In the genomic region with DNA sequence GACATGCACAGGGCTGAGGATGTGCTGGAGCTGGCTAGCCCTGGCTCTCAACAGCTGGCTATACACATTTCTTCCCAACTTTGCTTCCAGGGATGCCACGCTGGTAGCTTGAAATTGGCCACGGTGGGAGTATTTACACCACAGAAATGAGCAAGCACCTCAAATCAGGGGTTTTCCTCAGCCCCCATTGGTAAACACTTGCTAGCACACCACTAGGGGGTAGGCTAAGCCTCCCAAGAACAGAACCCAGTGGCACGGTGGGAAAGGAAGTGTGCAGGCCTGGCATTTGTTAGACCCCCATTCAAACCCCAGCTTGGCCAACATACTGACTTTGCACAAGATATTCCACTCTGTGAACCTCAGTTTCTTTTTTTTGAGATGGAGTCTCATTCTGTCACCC, we compare ENCODE assay signal across 13 cellular contexts. TPM values are rescaled to one million over a fixed set of nuclear protein-coding genes. Genes with fewer than 3 reads are reported as not detected.
DNase-seq lines count a peak whose midpoint lies in the region; ATAC-seq and TF ChIP-seq lines count a peak whose summit lies in the region.
"Had no signal": no experiment of that assay in that cellular context is flagged by ENCODE, and none has a peak within 500 bp of the region (broad histone marks: within the 10 kb centered on the region; RNA-seq: fewer than 3 reads in every experiment).

No MANE protein-coding gene starts in this region.

- H4K8ac ChIP-seq in mesendoderm (ENCODE audit: low read depth, low read length), result no peak overlapping the region

- H2AK5ac ChIP-seq in mesendoderm (ENCODE audit: low read length), result no peak overlapping the region

- H3K9me3 Mint-ChIP-seq in HFFc6, result no peaks in the 10 kb centered on the region
- no peaks in the 10 kb centered on the region for H3K9me3 Mint-ChIP-seq in activated CD8-positive, alpha-beta T cell treated with anti-CD3 and anti-CD28 coated beads, Interleukin-2, amount 10 ng/mL, durations not matched to agents 7 days and 5 days (ENCODE audit: insufficient read depth)
- H3K9me3 Mint-ChIP-seq: naive thymus-derived CD4-positive, alpha-beta T cell had no signal

- H3K9ac ChIP-seq in mesendoderm (ENCODE audit: low read length), result no peak overlapping the region

- CTCF ChIA-PET in activated CD8-positive, alpha-beta T cell treated with anti-CD3 and anti-CD28 coated beads, Interleukin-2, amount 10 ng/mL, durations not matched to agents 7 days and 5 days (lab: Charles Lee), result interaction anchor here (0.7 to 2.4 kb wide), 7 partner anchors 8 to 98 kb away, joined by 3 to 16 read pairs (median 6); partner anchors contain the start of genes DRC3 and TOM1L2

- no peak overlapping the region for H4K5ac ChIP-seq in mesendoderm (ENCODE audit: low read length)

- H3K27me3 ChIP-seq in GM06990 (replicated peaks; ENCODE audit: control insufficient read depth, insufficient read depth, low read length) (no peaks in the 10 kb centered on the region), mesendoderm (ENCODE audit: insufficient read depth, low read length, poor library complexity) (no peaks in the 10 kb centered on the region)

- no peak overlapping the region for H3K23ac ChIP-seq in mesendoderm (ENCODE audit: low read length)

- no peak overlapping the region for H3K27ac ChIP-seq in mesendoderm (ENCODE audit: low read depth, low read length)
- H3K27ac ChIP-seq: HL-60, skin epidermis had no signal

- no peaks in the 10 kb centered on the region for H3K79me1 ChIP-seq in mesendoderm (ENCODE audit: low read length)

- no peak overlapping the region for H2BK120ac ChIP-seq in mesendoderm (ENCODE audit: low read depth, low read length)

- POLR2A ChIA-PET in activated CD8-positive, alpha-beta T cell treated with anti-CD3 and anti-CD28 coated beads, Interleukin-2, amount 10 ng/mL, durations not matched to agents 7 days and 5 days (lab: Charles Lee), result no interaction called here

- no peaks in the 10 kb centered on the region; the same call in 1 of the 2 replicates for H3K27me3 Mint-ChIP-seq in HFFc6 (ENCODE audit: insufficient read depth)
- H3K27me3 Mint-ChIP-seq in activated CD8-positive, alpha-beta T cell treated with anti-CD3 and anti-CD28 coated beads, Interleukin-2, amount 10 ng/mL, durations not matched to agents 7 days and 5 days (ENCODE audit: low read depth), result no peaks in the 10 kb centered on the region
- H3K27me3 Mint-ChIP-seq: naive thymus-derived CD4-positive, alpha-beta T cell had no signal

- H3K4ac ChIP-seq in mesendoderm (ENCODE audit: low read depth, low read length), result no peak overlapping the region

- no peaks in the 10 kb centered on the region for H3K4me1 ChIP-seq in mesendoderm (ENCODE audit: control insufficient read depth, low read depth, low read length)

- H3K4me3 Mint-ChIP-seq in HFFc6, result no peak overlapping the region
- no peak overlapping the region for H3K4me3 Mint-ChIP-seq in activated CD8-positive, alpha-beta T cell treated with anti-CD3 and anti-CD28 coated beads, Interleukin-2, amount 10 ng/mL, durations not matched to agents 7 days and 5 days
- H3K4me3 Mint-ChIP-seq: naive thymus-derived CD4-positive, alpha-beta T cell had no signal

- H3K36me3 ChIP-seq in GM06990 (ENCODE audit: control insufficient read depth, insufficient read depth, low read length) (no peaks in the 10 kb centered on the region), mesendoderm (ENCODE audit: control insufficient read depth, insufficient read depth, low read length) (no peaks in the 10 kb centered on the region)

- no CpG with 5 or more reads among the region's 3 CpGs for WGBS in mesendoderm (ENCODE audit: extremely low coverage, insufficient coverage, low lambda C conversion rate)

- no peak overlapping the region for H3K27ac Mint-ChIP-seq in HFFc6
- H3K27ac Mint-ChIP-seq in activated CD8-positive, alpha-beta T cell treated with anti-CD3 and anti-CD28 coated beads, Interleukin-2, amount 10 ng/mL, durations not matched to agents 7 days and 5 days, result no peak overlapping the region
- H3K27ac Mint-ChIP-seq: naive thymus-derived CD4-positive, alpha-beta T cell had no signal

- no peak overlapping the region for H2BK15ac ChIP-seq in mesendoderm (replicated peaks; ENCODE audit: low read depth)

- no peak overlapping the region for H3K56ac ChIP-seq in mesendoderm (ENCODE audit: low read length)

- peak; percentile 60 for TF ChIP-seq CTCF in GM06990 (IDR thresholded peaks at IDR 0.05; ENCODE audit: insufficient read depth, low read length, poor library complexity, severe bottlenecking)
- peak; percentile 70 for TF ChIP-seq CTCF in HFFc6 (IDR thresholded peaks at IDR 0.05)

- H3K4me2 ChIP-seq in mesendoderm (ENCODE audit: low read length), result no peak overlapping the region

- no peak overlapping the region for H2BK5ac ChIP-seq in mesendoderm (ENCODE audit: low read length)

- ATAC-seq in activated CD8-positive, alpha-beta T cell treated with anti-CD3 and anti-CD28 coated beads, Interleukin-2, amount 10 ng/mL, durations not matched to agents 7 days and 5 days, result no peak
- ATAC-seq in HG02759 (IDR thresholded peaks at IDR 0.05; ENCODE audit: unreplicated experiment) (no peak), HG03025 (IDR thresholded peaks at IDR 0.05; ENCODE audit: low FRiP score, unreplicated experiment) (no peak)
- ATAC-seq: naive thymus-derived CD4-positive, alpha-beta T cell had no signal

- no peaks in the 10 kb centered on the region for H3K36me3 Mint-ChIP-seq in HFFc6 (ENCODE audit: low read depth)
- H3K36me3 Mint-ChIP-seq in activated CD8-positive, alpha-beta T cell treated with anti-CD3 and anti-CD28 coated beads, Interleukin-2, amount 10 ng/mL, durations not matched to agents 7 days and 5 days (ENCODE audit: low read depth), result no peaks in the 10 kb centered on the region
- H3K36me3 Mint-ChIP-seq: naive thymus-derived CD4-positive, alpha-beta T cell had no signal

- no peak overlapping the region for H3K18ac ChIP-seq in mesendoderm (ENCODE audit: low read length)

- H3K4me1 Mint-ChIP-seq in HFFc6 (ENCODE audit: low read depth), result peaks cover 8% of the 10 kb centered on the region
- no peaks in the 10 kb centered on the region for H3K4me1 Mint-ChIP-seq in activated CD8-positive, alpha-beta T cell treated with anti-CD3 and anti-CD28 coated beads, Interleukin-2, amount 10 ng/mL, durations not matched to agents 7 days and 5 days (ENCODE audit: low read depth)

- H3K79me2 ChIP-seq in mesendoderm (ENCODE audit: control insufficient read depth, insufficient read depth, low read length), result no peaks in the 10 kb centered on the region

- DNase-seq in GM06990 (ENCODE audit: extremely low read depth, insufficient read length), result no peak
- no peak for DNase-seq in HFFc6
- peak; percentile 27 for DNase-seq in activated CD8-positive, alpha-beta T cell treated with anti-CD3 and anti-CD28 coated beads, Interleukin-2, amount 10 ng/mL, durations not matched to agents 7 days and 5 days
- DNase-seq in mesendoderm, result peak; percentile 31
- no peak for DNase-seq in hypothalamus (lab: John Stamatoyannopoulos, UW)
- DNase-seq: activated naive CD4-positive, alpha-beta T cell treated with anti-CD3 and anti-CD28 coated beads, Interleukin-2, amount 50 U/mL, for 16 hours; naive thymus-derived CD4-positive, alpha-beta T cell; NCI-H2171 treated with DMSO at 0.1 percent for 48 hours; SIG-M5 had no signal

- H3K4me3 ChIP-seq in GM06990 (replicated peaks; ENCODE audit: low read depth, low read length), result no peak overlapping the region
- no peak overlapping the region for H3K4me3 ChIP-seq in mesendoderm (ENCODE audit: low read length)
- H3K4me3 ChIP-seq: skin epidermis had no signal

RNA-seq across cellular contexts. Expression of gene DRC3, which starts 12.9 kb away (rescaled TPM):
- under 1 TPM; 0.37 to 0.73 (median 0.61) TPM for total RNA-seq in HFFc6 (2021; fragmentation: NEBNext Ultra II Directional; extraction: Animal tissue kit (Norgen Biotek cat#: 25700))
- under 1 TPM; 0.70 to 0.95 TPM for total RNA-seq in activated CD8-positive, alpha-beta T cell treated with anti-CD3 and anti-CD28 coated beads, Interleukin-2, amount 10 ng/mL, durations not matched to agents 7 days and 5 days
- polyA plus RNA-seq in mesendoderm (2013, experiment 1 of 2), result 0.13 TPM
- polyA plus RNA-seq in mesendoderm (2013, experiment 2 of 2), result 0.13 TPM

RNA-seq across cellular contexts. Expression of gene TOM1L2, which starts 13.4 kb away (rescaled TPM):
- total RNA-seq in HFFc6 (2021; fragmentation: NEBNext Ultra II Directional; extraction: Animal tissue kit (Norgen Biotek cat#: 25700)), result 100 to 1,000 TPM in 4 of 6 experiments, 10 to 100 TPM in 2; 92.1 to 144 (median 101) TPM
- total RNA-seq in activated CD8-positive, alpha-beta T cell treated with anti-CD3 and anti-CD28 coated beads, Interleukin-2, amount 10 ng/mL, durations not matched to agents 7 days and 5 days, result 10 to 100 TPM; 22.1 to 25.0 TPM
- 4.7 TPM for polyA plus RNA-seq in mesendoderm (2013, experiment 1 of 2)
- 5.2 TPM for polyA plus RNA-seq in mesendoderm (2013, experiment 2 of 2)

RNA-seq across cellular contexts. Expression of gene ATPAF2, which starts 53.4 kb away (rescaled TPM):
- total RNA-seq in HFFc6 (2021; fragmentation: NEBNext Ultra II Directional; extraction: Animal tissue kit (Norgen Biotek cat#: 25700)), result 10 to 100 TPM; 21.5 to 28.4 (median 23.1) TPM
- 10 to 100 TPM; 23.9 to 27.0 TPM for total RNA-seq in activated CD8-positive, alpha-beta T cell treated with anti-CD3 and anti-CD28 coated beads, Interleukin-2, amount 10 ng/mL, durations not matched to agents 7 days and 5 days
- 15.1 TPM for polyA plus RNA-seq in mesendoderm (2013, experiment 1 of 2)
- 15.9 TPM for polyA plus RNA-seq in mesendoderm (2013, experiment 2 of 2)

RNA-seq across cellular contexts. Expression of gene GID4, which starts 53.7 kb away (rescaled TPM):
- total RNA-seq in HFFc6 (2021; fragmentation: NEBNext Ultra II Directional; extraction: Animal tissue kit (Norgen Biotek cat#: 25700)), result 10 to 100 TPM in 2 of 6 experiments, 1 to 10 TPM in 4; 8.6 to 11.9 (median 9.5) TPM
- total RNA-seq in activated CD8-positive, alpha-beta T cell treated with anti-CD3 and anti-CD28 coated beads, Interleukin-2, amount 10 ng/mL, durations not matched to agents 7 days and 5 days, result 1 to 10 TPM; 8.3 to 8.9 TPM
- 5.5 TPM for polyA plus RNA-seq in mesendoderm (2013, experiment 1 of 2)
- 4.6 TPM for polyA plus RNA-seq in mesendoderm (2013, experiment 2 of 2)

Comparison
In these comparisons a context has a peak if more than half of its experiments do, and no peak if none do; other contexts are left out.
1. DNase-seq: peak in activated CD8-positive, alpha-beta T cell treated with anti-CD3 and anti-CD28 coated beads, Interleukin-2, amount 10 ng/mL, durations not matched to agents 7 days and 5 days (single experiment) and mesendoderm (single experiment); none in GM06990 (single experiment), HFFc6 (single experiment) and hypothalamus (0 of 51).